In genomic region chr10:7520496-7521485, GRCh38 we compare ENCODE assay signal across 12 cellular contexts.
DNase-seq lines count a peak whose midpoint lies in the region; ATAC-seq and TF ChIP-seq lines count a peak whose summit lies in the region.
"Had no signal": no experiment of that assay in that cellular context is flagged by ENCODE, and none has a peak within 500 bp of the region (broad histone marks: within the 10 kb centered on the region; RNA-seq: fewer than 3 reads in every experiment).

No MANE protein-coding gene starts in this region.

- peak; percentile 76 for DNase-seq in kidney tubule cell (ENCODE audit: low spot score)
- DNase-seq in NCI-H510A (lab: John Stamatoyannopoulos, UW): no peak
- no peak for DNase-seq in SKM-1 (lab: John Stamatoyannopoulos, UW; ENCODE audit: unreplicated experiment)
- DNase-seq in MCF 10A (ENCODE audit: unreplicated experiment): no peak
- no peak for DNase-seq in superior temporal gyrus (ENCODE audit: extremely low spot score)
- DNase-seq: activated T-cell treated with anti-CD3 and anti-CD28 coated beads, Interleukin-2, amount 50 U/mL, for 48 hours; heart left ventricle; stimulated activated CD4-positive, alpha-beta T cell treated with anti-CD3 and anti-CD28 coated beads, Interleukin-2, amount 100 ng/mL, for 24 hours; transverse colon had no signal

- no peak overlapping the region for H3K27ac Mint-ChIP-seq in MCF 10A (ENCODE audit: low read depth, unreplicated experiment)

- no TSS peak for BruUV-seq in MCF 10A (replicated peaks; lab: Mats Ljungman, UMichigan)

- H3K36me3 Mint-ChIP-seq in MCF 10A (ENCODE audit: insufficient read depth, unreplicated experiment): no peaks in the 10 kb centered on the region

- intact Hi-C loops in MCF 10A (cut with micrococcal nuclease): no loop called here

- H3K4me1 Mint-ChIP-seq in MCF 10A (ENCODE audit: insufficient read depth, unreplicated experiment): peaks cover 14% of the 10 kb centered on the region

- ATAC-seq in GM18520 (IDR thresholded peaks at IDR 0.05; ENCODE audit: unreplicated experiment) (peak; percentile 66), GM21423 (IDR thresholded peaks at IDR 0.05; ENCODE audit: unreplicated experiment) (peak; percentile 78), HG03196 (IDR thresholded peaks at IDR 0.05; ENCODE audit: unreplicated experiment) (peak; percentile 87)
- ATAC-seq: heart left ventricle had no signal

- CTCF ChIA-PET in MCF 10A (lab: Yijun Ruan, JAX): interaction anchor here (0.7 to 1.6 kb wide), 4 partner anchors 81 to 1782 kb away, joined by 3 to 12 read pairs (median 3); no protein-coding TSS in a partner anchor

- POLR2A ChIA-PET in MCF 10A (lab: Yijun Ruan, JAX): interaction anchor here (1.4 kb wide), 1 partner anchor 267 kb away, joined by 5 read pairs; the partner anchor contains the start of genes ATP5F1C and KIN

- H3K27me3 Mint-ChIP-seq in MCF 10A (ENCODE audit: insufficient read depth, unreplicated experiment): peaks cover 1% of the 10 kb centered on the region

- no peak for TF ChIP-seq CTCF in MCF 10A (IDR thresholded peaks at IDR 0.05; ENCODE audit: unreplicated experiment)

- H3K4me3 Mint-ChIP-seq in MCF 10A (ENCODE audit: unreplicated experiment): no peak overlapping the region

- H3K9me3 Mint-ChIP-seq in MCF 10A (ENCODE audit: unreplicated experiment): peaks cover 5% of the 10 kb centered on the region
